In the genomic region with DNA sequence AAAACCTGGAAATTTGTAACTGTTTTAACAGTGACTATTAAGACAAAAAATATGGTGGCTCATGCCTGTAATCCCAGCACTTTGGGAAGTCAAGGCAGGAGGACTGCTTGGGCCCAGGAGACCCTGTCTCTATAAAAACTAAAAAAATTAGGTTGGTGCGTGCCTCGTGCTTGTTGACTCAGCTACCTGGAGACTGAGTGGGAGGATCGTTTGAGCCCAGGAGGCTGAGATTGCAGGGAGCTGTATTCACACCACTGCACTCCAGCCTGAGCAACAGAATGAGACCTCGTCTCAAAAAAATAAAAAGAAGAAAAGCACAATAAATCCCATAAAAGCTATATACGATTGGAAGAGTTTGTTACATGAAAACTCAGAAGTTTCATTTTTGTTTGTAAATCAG, we compare ENCODE assay signal across 15 cellular contexts.
"Had no signal": no experiment of that assay in that cellular context is flagged by ENCODE, and none has a peak within 500 bp of the region (broad histone marks: within the 10 kb centered on the region; RNA-seq: fewer than 3 reads in every experiment).

No MANE protein-coding gene starts in this region.

- ATAC-seq: activated T-helper 17 cell treated with anti-CD3 and anti-CD28 coated beads, Interleukin-2, amount 50 U/mL, for 72 hours; heart left ventricle; sciatic nerve; T-cell had no signal

- H3K27ac Mint-ChIP-seq: activated CD4-positive, alpha-beta T cell treated with anti-CD3 and anti-CD28 coated beads, Interleukin-2, amount 10 ng/mL, durations not matched to agents 7 days and 5 days; activated T-helper 17 cell treated with anti-CD3 and anti-CD28 coated beads, Interleukin-2, amount 50 U/mL, for 72 hours; T-cell had no signal

- H3K27ac ChIP-seq: brain microvascular endothelial cell, heart left ventricle, spleen had no signal

- DNase-seq: activated CD4-positive, alpha-beta T cell treated with anti-CD3 and anti-CD28 coated beads, Interleukin-2, amount 10 ng/mL, durations not matched to agents 7 days and 5 days; activated naive CD4-positive, alpha-beta T cell treated with Interleukin-2 at 50 U/mL for 16 hours; activated T-cell treated with anti-CD3 and anti-CD28 coated beads for 4 hours; anterior cingulate cortex; brain microvascular endothelial cell; cerebellar nuclear complex; effector memory CD4-positive, alpha-beta T cell; heart left ventricle; spleen; stimulated activated CD4-positive, alpha-beta T cell treated with anti-CD3 and anti-CD28 coated beads, Interleukin-1b, Interleukin-23, amount 100 ng/mL, for 48 hours; T-cell; T-helper 9 cell had no signal

- H3K36me3 Mint-ChIP-seq: T-cell had no signal

- H3K9me3 Mint-ChIP-seq: activated T-helper 17 cell treated with anti-CD3 and anti-CD28 coated beads, Interleukin-2, amount 50 U/mL, for 72 hours; T-cell had no signal

- H3K4me3 Mint-ChIP-seq: activated CD4-positive, alpha-beta T cell treated with anti-CD3 and anti-CD28 coated beads, Interleukin-2, amount 10 ng/mL, durations not matched to agents 7 days and 5 days; activated T-helper 17 cell treated with anti-CD3 and anti-CD28 coated beads, Interleukin-2, amount 50 U/mL, for 72 hours; neural crest cell; T-cell had no signal

- H3K4me1 Mint-ChIP-seq: activated CD4-positive, alpha-beta T cell treated with anti-CD3 and anti-CD28 coated beads, Interleukin-2, amount 10 ng/mL, durations not matched to agents 7 days and 5 days; activated T-helper 17 cell treated with anti-CD3 and anti-CD28 coated beads, Interleukin-2, amount 50 U/mL, for 72 hours; neural crest cell; T-cell had no signal
